Comparison of ENCODE assay signal across 29 cellular contexts in the genomic region with DNA sequence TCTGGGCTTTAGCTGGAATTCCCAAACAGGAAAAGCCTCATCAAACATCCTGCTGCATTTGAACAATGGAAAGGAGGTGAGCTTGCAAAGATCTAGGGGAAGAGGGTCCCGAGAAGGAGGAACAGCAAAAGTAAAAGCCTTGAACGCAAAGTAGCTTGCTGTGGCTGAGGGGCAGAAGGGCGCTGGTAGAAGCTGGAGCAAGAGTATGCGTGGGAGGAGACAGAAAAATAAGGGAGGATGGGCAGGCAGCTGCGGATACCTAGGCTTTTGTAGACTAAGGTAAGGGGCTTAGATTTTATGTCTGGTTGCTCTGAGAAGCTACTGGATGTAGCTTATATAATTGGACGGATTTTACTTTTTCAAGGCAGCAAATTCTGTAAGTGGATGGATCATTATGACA.
"Had no signal": no experiment of that assay in that cellular context is flagged by ENCODE, and none has a peak within 500 bp of the region (broad histone marks: within the 10 kb centered on the region; RNA-seq: fewer than 3 reads in every experiment).

No MANE protein-coding gene starts in this region.

- DNase-seq: activated CD4-positive, alpha-beta T cell treated with anti-CD3 and anti-CD28 coated beads for 36 hours; activated CD4-positive, alpha-beta T cell treated with anti-CD3 and anti-CD28 coated beads, Interleukin-2, amount 10 ng/mL, durations not matched to agents 7 days and 5 days; activated CD4-positive, alpha-beta T cell treated with anti-CD3 and anti-CD28 coated beads, Interleukin-2, amount 50 U/mL, for 48 hours; activated CD8-positive, alpha-beta T cell treated with anti-CD3 and anti-CD28 coated beads, Interleukin-2, amount 10 ng/mL, durations not matched to agents 7 days and 5 days; activated gamma-delta T cell; activated naive CD4-positive, alpha-beta T cell treated with anti-CD3 and anti-CD28 coated beads for 36 hours; activated T-cell treated with anti-CD3 and anti-CD28 coated beads, Interleukin-2, amount 50 U/mL, for 24 hours; amygdala; NCI-H1105; NCI-H1417 treated with DMSO at 0.1 percent for 48 hours; NCI-H187 treated with DMSO at 0.1 percent for 48 hours; NCI-H2081; NCI-H2171 treated with DMSO at 0.1 percent for 48 hours; NCI-H2227 treated with DMSO at 0.1 percent for 48 hours; NCI-H524 treated with DMSO at 0.1 percent for 48 hours; PC-3; Peyer's patch; RPMI8226; SHP77 treated with DMSO at 0.1 percent for 48 hours; SK-N-SH had no signal

- H3K9me3 Mint-ChIP-seq: activated naive CD4-positive, alpha-beta T cell treated with anti-CD3 and anti-CD28 coated beads for 36 hours; activated T-cell treated with anti-CD3 and anti-CD28 coated beads, Interleukin-2, amount 50 U/mL, for 24 hours; activated T-helper 2 cell treated with anti-CD3 and anti-CD28 coated beads, Interferon-gamma antibody, Interleukin-2, Interleukin-4, amounts not matched to agents 10 μg/mL and 5 μg/mL and 100 μg/mL, durations not matched to agents 14 hours and 24 hours and 36 hours; central memory CD8-positive, alpha-beta T cell; T-helper 2 cell treated with Interferon-gamma antibody and Interleukin-4, amounts not matched to agents 5 μg/mL and 100 μg/mL, for 36 hours had no signal

- H3K4me3 ChIP-seq: ascending aorta, cardiac muscle cell, Peyer's patch, SJSA1 had no signal

- H3K36me3 Mint-ChIP-seq: activated naive CD8-positive, alpha-beta T cell had no signal

- H3K27me3 Mint-ChIP-seq: activated CD4-positive, alpha-beta T cell treated with anti-CD3 and anti-CD28 coated beads for 36 hours; activated naive CD8-positive, alpha-beta T cell; activated T-cell treated with anti-CD3 and anti-CD28 coated beads, Interleukin-2, amount 50 U/mL, for 24 hours; central memory CD8-positive, alpha-beta T cell had no signal

- H3K4me1 ChIP-seq: Peyer's patch had no signal

- ATAC-seq: activated CD4-positive, alpha-beta T cell treated with anti-CD3 and anti-CD28 coated beads for 36 hours; activated CD4-positive, CD25-positive, alpha-beta regulatory T cell treated with anti-CD3 and anti-CD28 coated beads, Interleukin-2, amount 50 U/mL, for 24 hours; activated CD8-positive, alpha-beta T cell treated with anti-CD3 and anti-CD28 coated beads, Interleukin-2, amount 10 ng/mL, durations not matched to agents 7 days and 5 days; PC-3 had no signal

- H3K4me3 Mint-ChIP-seq: activated CD4-positive, alpha-beta T cell treated with anti-CD3 and anti-CD28 coated beads for 36 hours; activated CD4-positive, alpha-beta T cell treated with anti-CD3 and anti-CD28 coated beads, Interleukin-2, amount 10 ng/mL, durations not matched to agents 7 days and 5 days; activated CD8-positive, alpha-beta T cell treated with anti-CD3 and anti-CD28 coated beads, Interleukin-2, amount 10 ng/mL, durations not matched to agents 7 days and 5 days; activated naive CD4-positive, alpha-beta T cell treated with anti-CD3 and anti-CD28 coated beads for 36 hours; activated naive CD8-positive, alpha-beta T cell; activated T-cell treated with anti-CD3 and anti-CD28 coated beads, Interleukin-2, amount 50 U/mL, for 24 hours; central memory CD8-positive, alpha-beta T cell; T-helper 1 cell treated with Interleukin-12 subunit alpha and Interleukin-12 subunit beta and Interleukin-4 antibody, amounts not matched to agents 30 μg/mL and 1 μg/mL, for 36 hours; T-helper 2 cell treated with Interferon-gamma antibody and Interleukin-4, amounts not matched to agents 5 μg/mL and 100 μg/mL, for 36 hours had no signal

- H3K36me3 ChIP-seq: ascending aorta, cardiac muscle cell, Peyer's patch, SJSA1 had no signal

- H3K27me3 ChIP-seq: ascending aorta, cardiac muscle cell, Peyer's patch, SJSA1 had no signal

- H3K27ac ChIP-seq: ascending aorta, cardiac muscle cell, Peyer's patch, SJSA1 had no signal

- H3K9me2 ChIP-seq: SK-N-SH had no signal

- H3K27ac Mint-ChIP-seq: activated CD4-positive, alpha-beta T cell treated with anti-CD3 and anti-CD28 coated beads for 36 hours; activated CD4-positive, alpha-beta T cell treated with anti-CD3 and anti-CD28 coated beads, Interleukin-2, amount 10 ng/mL, durations not matched to agents 7 days and 5 days; activated CD8-positive, alpha-beta T cell treated with anti-CD3 and anti-CD28 coated beads, Interleukin-2, amount 10 ng/mL, durations not matched to agents 7 days and 5 days; activated naive CD4-positive, alpha-beta T cell treated with anti-CD3 and anti-CD28 coated beads for 36 hours; activated naive CD8-positive, alpha-beta T cell; activated T-cell treated with anti-CD3 and anti-CD28 coated beads, Interleukin-2, amount 50 U/mL, for 24 hours; activated T-helper 2 cell treated with anti-CD3 and anti-CD28 coated beads, Interferon-gamma antibody, Interleukin-2, Interleukin-4, amounts not matched to agents 10 μg/mL and 5 μg/mL and 100 μg/mL, durations not matched to agents 14 hours and 24 hours and 36 hours; T-helper 1 cell treated with Interleukin-12 subunit alpha and Interleukin-12 subunit beta and Interleukin-4 antibody, amounts not matched to agents 30 μg/mL and 1 μg/mL, for 36 hours; T-helper 2 cell treated with Interferon-gamma antibody and Interleukin-4, amounts not matched to agents 5 μg/mL and 100 μg/mL, for 36 hours had no signal

- H3K4me2 ChIP-seq: SK-N-SH had no signal
